ENCODE assay signal across 30 cellular contexts in the genomic region with DNA sequence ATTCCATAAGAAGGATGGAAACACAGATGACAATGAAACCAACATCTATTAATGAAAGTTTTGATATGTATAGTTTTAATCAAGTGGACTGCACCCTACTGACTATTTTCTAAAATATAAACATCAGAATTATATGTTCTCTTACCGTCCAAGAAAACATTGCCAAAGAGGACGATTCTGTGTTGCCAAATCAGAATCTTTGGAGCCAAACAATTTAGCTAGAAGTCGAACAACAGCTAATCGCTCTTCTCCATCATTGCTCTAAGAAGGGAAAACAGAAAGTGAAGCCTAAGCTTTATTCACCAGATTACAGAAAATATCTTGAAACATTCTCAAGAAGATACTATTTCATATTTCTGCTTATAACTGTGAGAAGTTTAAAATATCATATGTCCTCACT.
"Had no signal": no experiment of that assay in that cellular context is flagged by ENCODE, and none has a peak within 500 bp of the region (broad histone marks: within the 10 kb centered on the region; RNA-seq: fewer than 3 reads in every experiment).

No MANE protein-coding gene starts in this region.

- H3K4me3 ChIP-seq: heart right ventricle, left ventricle myocardium inferior, lung, neural progenitor cell, ovary, prostate gland, skin epidermis, tibial nerve, uterus had no signal

- H3K9ac ChIP-seq: neural progenitor cell had no signal

- DNase-seq: heart right ventricle; hippocampal formation; kidney; left colon; left ventricle myocardium inferior; mesendoderm; naive B cell; natural killer cell; nephron progenitor cell; occipital lobe; ovary; retina; right cardiac atrium; stimulated activated CD4-positive, alpha-beta T cell treated with anti-CD3 and anti-CD28 coated beads, Interleukin-12 subunit alpha, Interleukin-12 subunit beta, amount 100 ng/mL, for 4 hours; stimulated activated CD4-positive, alpha-beta T cell treated with anti-CD3 and anti-CD28 coated beads, Interleukin-15, amount 100 ng/mL, for 24 hours; stimulated activated CD4-positive, alpha-beta T cell treated with anti-CD3 and anti-CD28 coated beads, Interleukin-2, amount 100 ng/mL, for 24 hours; stimulated activated CD4-positive, alpha-beta T cell treated with anti-CD3 and anti-CD28 coated beads, Interleukin-4, amount 100 ng/mL, for 1 hour; stimulated activated naive CD4-positive, alpha-beta T cell treated with Interleukin-2 at 50 U/mL for 16 hours; stimulated activated naive CD8-positive, alpha-beta T cell treated with anti-CD3 and anti-CD28 coated beads, Interleukin-15, amount 100 ng/mL, for 72 hours; substantia nigra; uterus had no signal

- H3K4me3 Mint-ChIP-seq: mesothelial cell of epicardium; naive B cell; natural killer cell; nephron progenitor cell; neural progenitor cell; stimulated activated naive CD8-positive, alpha-beta T cell treated with anti-CD3 and anti-CD28 coated beads, Interleukin-15, amount 100 ng/mL, for 72 hours; type B pancreatic cell had no signal

- H3K4me1 Mint-ChIP-seq: mesothelial cell of epicardium; naive B cell; natural killer cell; nephron progenitor cell; neural progenitor cell; stimulated activated naive CD8-positive, alpha-beta T cell treated with anti-CD3 and anti-CD28 coated beads, Interleukin-15, amount 100 ng/mL, for 72 hours had no signal

- H3K27ac Mint-ChIP-seq: mesothelial cell of epicardium, nephron progenitor cell, neural progenitor cell, type B pancreatic cell had no signal

- ATAC-seq: heart right ventricle; left colon; natural killer cell; right cardiac atrium; sciatic nerve; stimulated activated naive CD8-positive, alpha-beta T cell treated with anti-CD3 and anti-CD28 coated beads, Interleukin-15, amount 100 ng/mL, for 72 hours had no signal

- H3K27me3 Mint-ChIP-seq: naive B cell; stimulated activated naive CD8-positive, alpha-beta T cell treated with anti-CD3 and anti-CD28 coated beads, Interleukin-15, amount 100 ng/mL, for 72 hours; type B pancreatic cell had no signal

- H3K9me3 Mint-ChIP-seq: mesothelial cell of epicardium; naive B cell; natural killer cell; nephron progenitor cell; neural progenitor cell; stimulated activated naive CD8-positive, alpha-beta T cell treated with anti-CD3 and anti-CD28 coated beads, Interleukin-15, amount 100 ng/mL, for 72 hours; type B pancreatic cell had no signal

- H3K9me3 ChIP-seq: heart right ventricle, left ventricle myocardium inferior, neutrophil, ovary, prostate gland, tibial nerve, uterus had no signal

- H3K36me3 ChIP-seq: ovary, prostate gland, uterus had no signal

- H3K36me3 Mint-ChIP-seq: naive B cell, natural killer cell had no signal

- H3K27ac ChIP-seq: heart right ventricle, left ventricle myocardium inferior, neural progenitor cell, neutrophil, ovary, prostate gland, skin epidermis, tibial nerve, uterus had no signal
